14 cellular contexts compared by ENCODE assay signal in genomic region chr20:25177890-25178321, GRCh38. TPM values are rescaled to one million over a fixed set of nuclear protein-coding genes. Genes with fewer than 3 reads are reported as not detected.
DNase-seq lines count a peak whose midpoint lies in the region; ATAC-seq and TF ChIP-seq lines count a peak whose summit lies in the region.
"Had no signal": no experiment of that assay in that cellular context is flagged by ENCODE, and none has a peak within 500 bp of the region (broad histone marks: within the 10 kb centered on the region; RNA-seq: fewer than 3 reads in every experiment).

No MANE protein-coding gene starts in this region.

- DNase-seq in G401 (ENCODE audit: low spot score) (peak; percentile 59), NCI-H226 (peak; percentile 91), MCF 10A (ENCODE audit: unreplicated experiment) (peak; percentile 85), myocyte (ENCODE audit: low read depth) (peak; percentile 29)
- no peak for DNase-seq in stimulated activated CD4-positive, alpha-beta T cell treated with anti-CD3 and anti-CD28 coated beads, Interleukin-4, amount 100 ng/mL, for 1 hour
- no peak for DNase-seq in activated CD8-positive, alpha-beta memory T cell treated with anti-CD3 and anti-CD28 coated beads, Interleukin-2, amount 10 ng/mL, durations not matched to agents 7 days and 5 days
- DNase-seq: activated CD4-positive, alpha-beta T cell treated with anti-CD3 and anti-CD28 coated beads for 1 hour; adrenal gland; foreskin fibroblast; NCI-H1417; NK-92 treated with Interleukin-12 subunit alpha and Interleukin-12 subunit beta, amount 100 ng/mL, for 24 hours; stimulated activated naive CD8-positive, alpha-beta T cell treated with anti-CD3 and anti-CD28 coated beads, Interleukin-15, Interleukin-2, amounts not matched to agents 100 U/mL and 50 U/mL, for 24 hours had no signal

- no peaks in the 10 kb centered on the region for H3K9me3 Mint-ChIP-seq in MCF 10A (ENCODE audit: unreplicated experiment)
- H3K9me3 Mint-ChIP-seq in activated CD8-positive, alpha-beta memory T cell treated with anti-CD3 and anti-CD28 coated beads, Interleukin-2, amount 10 ng/mL, durations not matched to agents 7 days and 5 days (ENCODE audit: low read depth) = no peaks in the 10 kb centered on the region

- no peaks in the 10 kb centered on the region for H3K27me3 Mint-ChIP-seq in MCF 10A (ENCODE audit: insufficient read depth, unreplicated experiment)
- peaks cover 10% of the 10 kb centered on the region for H3K27me3 Mint-ChIP-seq in activated CD8-positive, alpha-beta memory T cell treated with anti-CD3 and anti-CD28 coated beads, Interleukin-2, amount 10 ng/mL, durations not matched to agents 7 days and 5 days

- H3K27ac Mint-ChIP-seq in MCF 10A (ENCODE audit: low read depth, unreplicated experiment) = peak overlapping the region; percentile 0
- no peak overlapping the region for H3K27ac Mint-ChIP-seq in activated CD8-positive, alpha-beta memory T cell treated with anti-CD3 and anti-CD28 coated beads, Interleukin-2, amount 10 ng/mL, durations not matched to agents 7 days and 5 days

- peak overlapping the region; percentile 20 for H3K4me3 Mint-ChIP-seq in MCF 10A (ENCODE audit: unreplicated experiment)
- no peak overlapping the region for H3K4me3 Mint-ChIP-seq in activated CD8-positive, alpha-beta memory T cell treated with anti-CD3 and anti-CD28 coated beads, Interleukin-2, amount 10 ng/mL, durations not matched to agents 7 days and 5 days

- intact Hi-C loops in MCF 10A (cut with micrococcal nuclease) = loop anchor here (2.0 to 5.0 kb wide), 2 partner anchors 41 to 69 kb away; no protein-coding TSS in a partner anchor

- peaks cover 27% of the 10 kb centered on the region for H3K4me1 Mint-ChIP-seq in MCF 10A (ENCODE audit: insufficient read depth, unreplicated experiment)
- peaks cover 3% of the 10 kb centered on the region for H3K4me1 Mint-ChIP-seq in activated CD8-positive, alpha-beta memory T cell treated with anti-CD3 and anti-CD28 coated beads, Interleukin-2, amount 10 ng/mL, durations not matched to agents 7 days and 5 days

- ATAC-seq in HG02973 (IDR thresholded peaks at IDR 0.05; ENCODE audit: unreplicated experiment) (no peak), HG03457 (IDR thresholded peaks at IDR 0.05; ENCODE audit: unreplicated experiment) (no peak)
- ATAC-seq in activated CD8-positive, alpha-beta memory T cell treated with anti-CD3 and anti-CD28 coated beads, Interleukin-2, amount 10 ng/mL, durations not matched to agents 7 days and 5 days = no peak
- ATAC-seq: stimulated activated naive CD8-positive, alpha-beta T cell treated with anti-CD3 and anti-CD28 coated beads, Interleukin-15, Interleukin-2, amounts not matched to agents 100 U/mL and 50 U/mL, for 24 hours had no signal

- no TSS peak for BruUV-seq in MCF 10A (replicated peaks; lab: Mats Ljungman, UMichigan)

- POLR2A ChIA-PET in MCF 10A (lab: Yijun Ruan, JAX) = interaction anchor here (0.7 to 3.0 kb wide), 16 partner anchors 13 to 188 kb away, joined by 3 to 60 read pairs (median 4); partner anchors contain the start of genes APMAP, ENTPD6 and PYGB

- in situ Hi-C loops in G401 (cut with HindIII; ENCODE audit: low sequenced_read_pairs) = no loop called here

- no peaks in the 10 kb centered on the region for H3K36me3 Mint-ChIP-seq in MCF 10A (ENCODE audit: insufficient read depth, unreplicated experiment)
- no peaks in the 10 kb centered on the region for H3K36me3 Mint-ChIP-seq in activated CD8-positive, alpha-beta memory T cell treated with anti-CD3 and anti-CD28 coated beads, Interleukin-2, amount 10 ng/mL, durations not matched to agents 7 days and 5 days

- CTCF ChIA-PET in MCF 10A (lab: Yijun Ruan, JAX) = interaction anchor here (0.7 to 4.3 kb wide), 17 partner anchors 10 to 190 kb away, joined by 3 to 92 read pairs (median 5); no protein-coding TSS in a partner anchor
- CTCF ChIA-PET in activated CD8-positive, alpha-beta memory T cell treated with anti-CD3 and anti-CD28 coated beads, Interleukin-2, amount 10 ng/mL, durations not matched to agents 7 days and 5 days (lab: Charles Lee) = interaction anchor here (0.8 to 1.8 kb wide), 5 partner anchors 9 to 184 kb away, joined by 3 to 5 read pairs (median 4); no protein-coding TSS in a partner anchor

- TF ChIP-seq CTCF in MCF 10A (IDR thresholded peaks at IDR 0.05; ENCODE audit: unreplicated experiment) = no peak

RNA-seq across cellular contexts. Expression of gene ENTPD6, which starts 17.6 kb away (rescaled TPM):
- total RNA-seq in G401 (2014; rRNA removed; shearing (Covaris generic)) = 68.3 and 71.3 TPM in 2 replicates
- total RNA-seq in MCF 10A (2022) = 98.0 and 99.5 TPM in 2 replicates
- 38.7 and 43.2 TPM in 2 replicates for total RNA-seq in myocyte
- 25.2 TPM for polyA plus RNA-seq in myocyte (2012)
- total RNA-seq in activated CD8-positive, alpha-beta memory T cell treated with anti-CD3 and anti-CD28 coated beads, Interleukin-2, amount 10 ng/mL, durations not matched to agents 7 days and 5 days = 10 to 100 TPM; 37.6 to 42.0 TPM

Comparison
In these comparisons a context has a peak if more than half of its experiments do, and no peak if none do; other contexts are left out.
1. DNase-seq: peak in G401 (single experiment), NCI-H226 (single experiment), MCF 10A (single experiment) and myocyte (single experiment); none in stimulated activated CD4-positive, alpha-beta T cell treated with anti-CD3 and anti-CD28 coated beads, Interleukin-4, amount 100 ng/mL, for 1 hour (single experiment) and activated CD8-positive, alpha-beta memory T cell treated with anti-CD3 and anti-CD28 coated beads, Interleukin-2, amount 10 ng/mL, durations not matched to agents 7 days and 5 days (single experiment).